ENCODE assay signal across 8 cellular contexts in genomic region chr16:18925306-18926188, GRCh38. TPM values are rescaled to one million over a fixed set of nuclear protein-coding genes. Genes with fewer than 3 reads are reported as not detected.
DNase-seq lines count a peak whose midpoint lies in the region; ATAC-seq, FAIRE-seq and TF ChIP-seq lines count a peak whose summit lies in the region.
"Not testable (repeated sequence)": the region's sequence is repeated elsewhere in the genome, so short reads cannot be mapped to it uniquely, and the experiment has no call there.

No MANE protein-coding gene starts in this region.

- not testable (repeated sequence) for TF ChIP-seq CTCF in HepG2 (CRISPR knock-in tag; IDR thresholded peaks at IDR 0.05)

- peaks cover 40% of the 10 kb centered on the region for H4K20me1 ChIP-seq in HepG2 (ENCODE audit: insufficient read depth, low read length)

- H3K4me1 ChIP-seq in HepG2 (ENCODE audit: insufficient read depth, low read length) = peaks cover 67% of the 10 kb centered on the region

- H3K4me2 ChIP-seq in HepG2 (ENCODE audit: low read depth, low read length) = peak overlapping the region; percentile 93

- not testable (repeated sequence) for H2AFZ ChIP-seq in HepG2 (ENCODE audit: low read length)

- DNase-seq in AG08396 (ENCODE audit: low spot score) (peak; percentile 26), ecto neural progenitor cell (ENCODE audit: low spot score) (peak; percentile 81), HepG2 (ENCODE audit: low spot score) (peak; percentile 55)
- peak; percentile 64 for DNase-seq in NK-92 treated with Interleukin-12 subunit alpha and Interleukin-12 subunit beta, amount 100 ng/mL, for 24 hours (lab: John Stamatoyannopoulos, UW)
- DNase-seq in activated CD8-positive, alpha-beta T cell treated with anti-CD3 and anti-CD28 coated beads, Interleukin-2, amount 10 ng/mL, durations not matched to agents 7 days and 5 days = peak; percentile 74
- DNase-seq in stimulated activated CD4-positive, alpha-beta T cell treated with anti-CD3 and anti-CD28 coated beads, Interleukin-1b, Interleukin-23, amount 100 ng/mL, for 1 hour (ENCODE audit: low read depth in 2 of 2) = peak; percentile 12 to 27

- not testable (repeated sequence) for H3K36me3 Mint-ChIP-seq in activated CD8-positive, alpha-beta T cell treated with anti-CD3 and anti-CD28 coated beads, Interleukin-2, amount 10 ng/mL, durations not matched to agents 7 days and 5 days (ENCODE audit: low read depth)

- intact Hi-C loops in HepG2 (cut with micrococcal nuclease; ENCODE audit: unreplicated experiment) = not testable (repeated sequence)

- POLR2A ChIA-PET in activated CD8-positive, alpha-beta T cell treated with anti-CD3 and anti-CD28 coated beads, Interleukin-2, amount 10 ng/mL, durations not matched to agents 7 days and 5 days (lab: Charles Lee) = interaction anchor here (0.5 to 0.8 kb wide), 3 partner anchors 13 to 124 kb away, joined by 3 read pairs; partner anchors contain the start of gene ARL6IP1
- POLR2A ChIA-PET in HepG2 (lab: Yijun Ruan, JAX) = interaction anchor here (1.0 to 3.5 kb wide), 9 partner anchors 10 to 142 kb away, joined by 3 to 23 read pairs (median 5); partner anchors contain the start of genes ARL6IP1, COQ7, RPS15A and TMC7

- H3K79me2 ChIP-seq in HepG2 (ENCODE audit: insufficient read depth, low read length) = peaks cover 50% of the 10 kb centered on the region

- not testable (repeated sequence) for H3K36me3 ChIP-seq in HepG2 (replicated peaks in 1 of 2; ENCODE audit: control insufficient read depth in 1 of 2, insufficient read depth in 2 of 2, low read length in 2 of 2)

- TF ChIP-seq POLR2A in HepG2 (IDR thresholded peaks at IDR 0.05; ENCODE audit: insufficient read depth in 1 of 2, low read depth in 2 of 2, low read length in 2 of 2) = not testable (repeated sequence)

- CTCF ChIA-PET in activated CD8-positive, alpha-beta T cell treated with anti-CD3 and anti-CD28 coated beads, Interleukin-2, amount 10 ng/mL, durations not matched to agents 7 days and 5 days (lab: Charles Lee) = not testable (repeated sequence)
- CTCF ChIA-PET in HepG2 (lab: Yijun Ruan, JAX; ENCODE audit: low intra/inter-chr PET ratio, low total read pairs) = interaction anchor here (1.0 kb wide), 1 partner anchor 18 kb away, joined by 3 read pairs; no protein-coding TSS in a partner anchor

- peak overlapping the region; percentile 80 to 96 (median 83) for H3K4me3 ChIP-seq in HepG2 (replicated peaks in 1 of 3; ENCODE audit: insufficient read depth in 1 of 3, low read depth in 2 of 3, low read length in 3 of 3)

- peaks cover 28% of the 10 kb centered on the region for H3K4me1 Mint-ChIP-seq in activated CD8-positive, alpha-beta T cell treated with anti-CD3 and anti-CD28 coated beads, Interleukin-2, amount 10 ng/mL, durations not matched to agents 7 days and 5 days (ENCODE audit: low read depth)

- not testable (repeated sequence) for TF ChIP-seq EP300 in HepG2 (IDR thresholded peaks at IDR 0.05; ENCODE audit: low read depth in 2 of 2, low read length in 2 of 2); HepG2 (CRISPR knock-in tag; IDR thresholded peaks at IDR 0.05; ENCODE audit: borderline replicate concordance)

- under 1% methylated on average over 44 of the region's 68 CpGs for WGBS in HepG2 (ENCODE audit: low lambda C conversion rate)

- H3K27me3 Mint-ChIP-seq in activated CD8-positive, alpha-beta T cell treated with anti-CD3 and anti-CD28 coated beads, Interleukin-2, amount 10 ng/mL, durations not matched to agents 7 days and 5 days (ENCODE audit: low read depth) = not testable (repeated sequence)

- not testable (repeated sequence) for H3K9me3 ChIP-seq in HepG2 (ENCODE audit: low read length)

- peak overlapping the region; percentile 85 for H3K4me3 Mint-ChIP-seq in activated CD8-positive, alpha-beta T cell treated with anti-CD3 and anti-CD28 coated beads, Interleukin-2, amount 10 ng/mL, durations not matched to agents 7 days and 5 days

- FAIRE-seq in HepG2 (lab: Jason Lieb, UNC) = not testable (repeated sequence)

- ATAC-seq in GM19372 (IDR thresholded peaks at IDR 0.05; ENCODE audit: low read depth, unreplicated experiment) (peak; percentile 38), HG03139 (IDR thresholded peaks at IDR 0.05; ENCODE audit: unreplicated experiment) (peak; percentile 36), HepG2 (peak; percentile 81)
- ATAC-seq in activated CD8-positive, alpha-beta T cell treated with anti-CD3 and anti-CD28 coated beads, Interleukin-2, amount 10 ng/mL, durations not matched to agents 7 days and 5 days = peak; percentile 81

- not testable (repeated sequence) for H3K9me3 Mint-ChIP-seq in activated CD8-positive, alpha-beta T cell treated with anti-CD3 and anti-CD28 coated beads, Interleukin-2, amount 10 ng/mL, durations not matched to agents 7 days and 5 days (ENCODE audit: insufficient read depth)

- in situ Hi-C loops in HepG2 (cut with HindIII; ENCODE audit: extremely low pct_ligation_motif_present, low pct_unique_long_range_greater_than_20kb) = not testable (repeated sequence)

- not testable (repeated sequence) for TF ChIP-seq RAD21 in HepG2 (CRISPR knock-in tag; IDR thresholded peaks at IDR 0.05)

- peak overlapping the region; percentile 90 for H3K27ac ChIP-seq in HepG2 (ENCODE audit: extremely low read length, insufficient read depth, low read length)

- peak overlapping the region; percentile 93 for H3K27ac Mint-ChIP-seq in activated CD8-positive, alpha-beta T cell treated with anti-CD3 and anti-CD28 coated beads, Interleukin-2, amount 10 ng/mL, durations not matched to agents 7 days and 5 days

- H3K27me3 ChIP-seq in HepG2 (ENCODE audit: control insufficient read depth in 1 of 2, insufficient read depth in 2 of 2, low read length in 2 of 2) = not testable (repeated sequence)

- peak overlapping the region; percentile 83 for H3K9ac ChIP-seq in HepG2 (ENCODE audit: insufficient read depth, low read depth, low read length)

- BruUV-seq in HepG2 (replicated peaks; lab: Mats Ljungman, UMichigan) = not testable (repeated sequence)

TF ChIP-seq in HepG2, 621 proteins besides CTCF, POLR2A, EP300 and RAD21 (continues in another document):
- peak; percentile 55; the same call in 1 of the 2 replicates for TF ChIP-seq ZNF607 (CRISPR knock-in tag; IDR thresholded peaks at IDR 0.05; ENCODE audit: borderline replicate concordance)

RNA-seq across cellular contexts. Expression of gene SMG1, which starts 0.7 kb away (rescaled TPM):
- 100 to 1,000 TPM; 123 to 127 TPM for total RNA-seq in activated CD8-positive, alpha-beta T cell treated with anti-CD3 and anti-CD28 coated beads, Interleukin-2, amount 10 ng/mL, durations not matched to agents 7 days and 5 days
- total RNA-seq in HepG2 (2016; rRNA removed; fragmentation: Illumina TruSeq; extraction: Trizol) = 53.7 and 72.7 TPM in 2 replicates
- 52.2 and 56.7 TPM in 2 replicates for total RNA-seq in HepG2 (2016; cell fraction: cytosol; rRNA removed; fragmentation: Illumina TruSeq; extraction: Trizol; ENCODE audit: low read depth)
- 50.1 and 65.9 TPM in 2 replicates for total RNA-seq in HepG2 (2016; cell fraction: insoluble cytoplasmic fraction; rRNA removed; fragmentation: Illumina TruSeq; extraction: Trizol)
- total RNA-seq in HepG2 (2016; cell fraction: membrane; rRNA removed; fragmentation: Illumina TruSeq; extraction: Trizol) = 45.7 and 53.5 TPM in 2 replicates
- 131 and 149 TPM in 2 replicates for total RNA-seq in HepG2 (2016; cell fraction: nucleus; rRNA removed; fragmentation: Illumina TruSeq; extraction: Trizol)
- 39.1 and 48.7 TPM in 2 replicates for polyA plus RNA-seq in HepG2 (2011; rRNA removed)
- polyA plus RNA-seq in HepG2 (2011; cell fraction: cytosol; rRNA removed) = 16.8 and 24.6 TPM in 2 replicates
- polyA plus RNA-seq in HepG2 (2011; cell fraction: nucleus; rRNA removed) = 87.4 and 101 TPM in 2 replicates
- polyA plus RNA-seq in HepG2 (2012) = 39.6 and 43.6 TPM in 2 replicates
- polyA plus RNA-seq in HepG2 (2016; cell fraction: cytosol; fragmentation: Illumina TruSeq; extraction: Trizol; ENCODE audit: low read depth) = 2.1 and 2.8 TPM in 2 replicates
- 29.8 and 31.4 TPM in 2 replicates for polyA plus RNA-seq in HepG2 (2016; cell fraction: insoluble cytoplasmic fraction; fragmentation: Illumina TruSeq; extraction: Trizol; ENCODE audit: low read depth)
- polyA plus RNA-seq in HepG2 (2016; cell fraction: membrane; fragmentation: Illumina TruSeq; extraction: Trizol; ENCODE audit: low read depth) = 4.7 and 5.7 TPM in 2 replicates
- 100 and 114 TPM in 2 replicates for polyA plus RNA-seq in HepG2 (2016; cell fraction: nucleus; fragmentation: Illumina TruSeq; extraction: Trizol; ENCODE audit: insufficient read depth, low read depth)
- 109 and 150 TPM in 2 replicates for polyA minus RNA-seq in HepG2 (2011; rRNA and poly(A)+ RNA removed; ENCODE audit: low replicate concordance)
- 67.3 and 79.2 TPM in 2 replicates for polyA minus RNA-seq in HepG2 (2011; cell fraction: cytosol; rRNA and poly(A)+ RNA removed)
- 508 and 586 TPM in 2 replicates for polyA minus RNA-seq in HepG2 (2011; cell fraction: nucleus; rRNA and poly(A)+ RNA removed)

RNA-seq across cellular contexts. Expression of gene TMC7, which starts 58.2 kb away (rescaled TPM):
- not detected for total RNA-seq in activated CD8-positive, alpha-beta T cell treated with anti-CD3 and anti-CD28 coated beads, Interleukin-2, amount 10 ng/mL, durations not matched to agents 7 days and 5 days
- 1.2 TPM in 2 replicates for total RNA-seq in HepG2 (2016; rRNA removed; fragmentation: Illumina TruSeq; extraction: Trizol)
- 0.20 and 0.62 TPM in 2 replicates for total RNA-seq in HepG2 (2016; cell fraction: cytosol; rRNA removed; fragmentation: Illumina TruSeq; extraction: Trizol; ENCODE audit: low read depth)
- 0.77 and 1.2 TPM in 2 replicates for total RNA-seq in HepG2 (2016; cell fraction: insoluble cytoplasmic fraction; rRNA removed; fragmentation: Illumina TruSeq; extraction: Trizol)
- 0.62 and 0.74 TPM in 2 replicates for total RNA-seq in HepG2 (2016; cell fraction: membrane; rRNA removed; fragmentation: Illumina TruSeq; extraction: Trizol)
- 1.6 and 2.1 TPM in 2 replicates for total RNA-seq in HepG2 (2016; cell fraction: nucleus; rRNA removed; fragmentation: Illumina TruSeq; extraction: Trizol)
- 5.1 and 5.4 TPM in 2 replicates for polyA plus RNA-seq in HepG2 (2011; rRNA removed)
- polyA plus RNA-seq in HepG2 (2011; cell fraction: cytosol; rRNA removed) = 3.4 and 5.0 TPM in 2 replicates
- polyA plus RNA-seq in HepG2 (2011; cell fraction: nucleus; rRNA removed) = 4.3 and 4.5 TPM in 2 replicates
- 2.8 and 4.5 TPM in 2 replicates for polyA plus RNA-seq in HepG2 (2012)
- 0.16 and 0.23 TPM in 2 replicates for polyA plus RNA-seq in HepG2 (2016; cell fraction: cytosol; fragmentation: Illumina TruSeq; extraction: Trizol; ENCODE audit: low read depth)
- 1.0 and 1.1 TPM in 2 replicates for polyA plus RNA-seq in HepG2 (2016; cell fraction: insoluble cytoplasmic fraction; fragmentation: Illumina TruSeq; extraction: Trizol; ENCODE audit: low read depth)
- polyA plus RNA-seq in HepG2 (2016; cell fraction: membrane; fragmentation: Illumina TruSeq; extraction: Trizol; ENCODE audit: low read depth) = 0.37 and 0.55 TPM in 2 replicates
- 3.2 TPM in 2 replicates for polyA plus RNA-seq in HepG2 (2016; cell fraction: nucleus; fragmentation: Illumina TruSeq; extraction: Trizol; ENCODE audit: insufficient read depth, low read depth)
- polyA minus RNA-seq in HepG2 (2011; rRNA and poly(A)+ RNA removed; ENCODE audit: low replicate concordance) = 4.8 and 9.6 TPM in 2 replicates
- polyA minus RNA-seq in HepG2 (2011; cell fraction: cytosol; rRNA and poly(A)+ RNA removed) = 6.1 and 6.4 TPM in 2 replicates
- polyA minus RNA-seq in HepG2 (2011; cell fraction: nucleus; rRNA and poly(A)+ RNA removed) = 7.6 and 10.7 TPM in 2 replicates

Comparison
In these comparisons a context has a peak if more than half of its experiments do, and no peak if none do; other contexts are left out.
1. Peak in every context shown above with its lines: DNase-seq, ATAC-seq, H3K4me3 ChIP-seq and H3K27ac ChIP-seq.
2. DNase-seq: peak in every context shown above with its lines; median percentile 81 in ecto neural progenitor cell; 74 in activated CD8-positive, alpha-beta T cell treated with anti-CD3 and anti-CD28 coated beads, Interleukin-2, amount 10 ng/mL, durations not matched to agents 7 days and 5 days; 64 in NK-92 treated with Interleukin-12 subunit alpha and Interleukin-12 subunit beta, amount 100 ng/mL, for 24 hours; 55 in HepG2; 26 in AG08396; 20 in stimulated activated CD4-positive, alpha-beta T cell treated with anti-CD3 and anti-CD28 coated beads, Interleukin-1b, Interleukin-23, amount 100 ng/mL, for 1 hour.